In the genomic region with DNA sequence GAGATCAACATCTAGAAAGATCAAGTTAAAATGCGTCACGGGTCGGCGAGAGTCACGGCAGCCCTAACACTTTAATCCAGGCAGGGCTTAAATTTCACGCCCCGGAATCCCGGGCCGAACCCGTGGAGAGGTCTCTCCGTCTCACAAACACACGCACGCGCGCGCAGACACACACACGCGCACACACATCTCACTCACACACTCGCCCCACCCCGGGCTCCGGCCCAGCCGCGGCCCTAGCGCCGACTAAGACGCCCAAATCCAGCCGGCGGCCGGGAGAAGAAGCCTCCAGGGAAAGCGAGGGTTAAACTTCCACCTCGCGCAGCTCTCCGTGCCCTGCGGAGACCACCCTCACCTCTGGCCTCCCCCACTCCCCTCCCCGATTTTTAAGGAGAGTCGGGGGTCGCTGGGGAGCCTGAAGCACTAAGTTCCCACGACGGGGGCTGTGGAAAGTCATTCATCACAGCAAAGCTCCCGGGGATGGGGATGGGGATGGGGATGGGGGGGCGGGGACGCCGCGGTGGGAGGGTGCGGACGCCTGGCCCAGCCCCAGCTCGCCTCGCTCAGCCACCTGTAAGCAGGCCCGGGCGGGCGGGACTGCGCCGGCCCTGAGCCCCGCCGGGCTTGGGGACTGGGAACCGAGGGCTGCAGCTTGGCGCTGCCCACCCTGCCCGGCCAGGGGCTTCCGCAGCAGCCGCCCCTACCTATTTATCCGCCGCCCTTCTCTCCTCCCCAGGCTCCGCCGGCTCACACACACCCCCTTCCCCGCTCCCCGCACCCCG, we compare ENCODE assay signal across 8 cellular contexts. TPM values are rescaled to one million over a fixed set of nuclear protein-coding genes. Genes with fewer than 3 reads are reported as not detected.
DNase-seq lines count a peak whose midpoint lies in the region; ATAC-seq, FAIRE-seq and TF ChIP-seq lines count a peak whose summit lies in the region.

No MANE protein-coding gene starts in this region.

- CTCF ChIA-PET in CD4-positive, alpha-beta memory T cell (lab: Charles Lee; ENCODE audit: partially characterized antibody), result no interaction called here

- no peak overlapping the region for H3K4me3 ChIP-seq in CD4-positive, alpha-beta memory T cell (ENCODE audit: low read length in 2 of 2)
- H3K4me3 ChIP-seq in Karpas-422 (ENCODE audit: low read length) (peak overlapping the region; percentile 79), astrocyte (ENCODE audit: insufficient read depth, low read depth, low read length) (peak overlapping the region; percentile 74), psoas muscle (peak overlapping the region; percentile 94)

- H3K79me2 ChIP-seq in Karpas-422 (ENCODE audit: low read length) (no peaks in the 10 kb centered on the region), astrocyte (ENCODE audit: insufficient read depth, low read length) (peaks cover 57% of the 10 kb centered on the region)

- no peaks in the 10 kb centered on the region for H3K9me3 ChIP-seq in CD4-positive, alpha-beta memory T cell (ENCODE audit: control insufficient read depth in 1 of 2, low read length in 2 of 2)
- H3K9me3 ChIP-seq in Karpas-422 (ENCODE audit: low read length) (no peaks in the 10 kb centered on the region), astrocyte (ENCODE audit: insufficient read depth, low read depth, low read length) (no peaks in the 10 kb centered on the region), psoas muscle (no peaks in the 10 kb centered on the region)

- H2AFZ ChIP-seq in Karpas-422 (ENCODE audit: low read length) (no peak overlapping the region), astrocyte (ENCODE audit: low read depth, low read length) (no peak overlapping the region)

- H3K27me3 Mint-ChIP-seq in CD4-positive, alpha-beta memory T cell, result peaks cover 21 to 25% of the 10 kb centered on the region in 2 donors
- no peaks in the 10 kb centered on the region for H3K27me3 Mint-ChIP-seq in astrocyte (ENCODE audit: low read depth, unreplicated experiment)

- DNase-seq in CD4-positive, alpha-beta memory T cell, result peak in 1 of 5 donors; percentile 37
- DNase-seq in Karpas-422, result no peak
- peak; percentile 62 for DNase-seq in astrocyte (ENCODE audit: low read depth)
- peak; percentile 22 to 61 for DNase-seq in hippocampal formation (lab: John Stamatoyannopoulos, UW)
- DNase-seq in psoas muscle, result peak; percentile 80 to 86
- DNase-seq in iPS-NIHi11 (ENCODE audit: low spot score), result no peak
- no peak for DNase-seq in foreskin melanocyte

- H3K4me1 Mint-ChIP-seq in CD4-positive, alpha-beta memory T cell, result peaks cover 8 to 22% (median 16%) of the 10 kb centered on the region in 4 donors
- H3K4me1 Mint-ChIP-seq in astrocyte (ENCODE audit: low read depth, unreplicated experiment), result peaks cover 17% of the 10 kb centered on the region

- H3K27ac Mint-ChIP-seq in CD4-positive, alpha-beta memory T cell, result peak overlapping the region in 1 of 7 donors; percentile 42
- peak overlapping the region; percentile 62 for H3K27ac Mint-ChIP-seq in astrocyte (ENCODE audit: unreplicated experiment)

- TF ChIP-seq CTCF in astrocyte (IDR thresholded peaks at IDR 0.05; ENCODE audit: insufficient read depth, low read depth, low read length) (no peak), psoas muscle (IDR thresholded peaks at IDR 0.05) (no peak)

- peak overlapping the region; percentile 64 to 87 (median 78) for H3K4me3 Mint-ChIP-seq in CD4-positive, alpha-beta memory T cell
- peak overlapping the region; percentile 92 for H3K4me3 Mint-ChIP-seq in astrocyte (ENCODE audit: unreplicated experiment)

- peak overlapping the region; percentile 70 for H3K9ac ChIP-seq in Karpas-422 (ENCODE audit: low read length)
- peak overlapping the region; percentile 79 for H3K9ac ChIP-seq in astrocyte (ENCODE audit: low read length)

- no peaks in the 10 kb centered on the region for H3K36me3 Mint-ChIP-seq in CD4-positive, alpha-beta memory T cell
- H3K36me3 Mint-ChIP-seq in astrocyte (ENCODE audit: low read depth, unreplicated experiment), result peaks cover 3% of the 10 kb centered on the region

- H3K9me3 Mint-ChIP-seq in CD4-positive, alpha-beta memory T cell, result no peaks in the 10 kb centered on the region
- H3K9me3 Mint-ChIP-seq in astrocyte (ENCODE audit: unreplicated experiment), result no peaks in the 10 kb centered on the region

- FAIRE-seq in astrocyte (lab: Jason Lieb, UNC), result no peak

- no peak overlapping the region for H3K27ac ChIP-seq in CD4-positive, alpha-beta memory T cell (ENCODE audit: low read depth, low read length)
- H3K27ac ChIP-seq in Karpas-422 (ENCODE audit: low read length) (no peak overlapping the region), astrocyte (ENCODE audit: low read depth, low read length) (peak overlapping the region; percentile 53), psoas muscle (peak overlapping the region; percentile 92)

- peak overlapping the region; percentile 92 for H3K4me2 ChIP-seq in Karpas-422 (ENCODE audit: low read depth, low read length, poor library complexity, severe bottlenecking)
- H3K4me2 ChIP-seq in astrocyte (ENCODE audit: low read length), result peak overlapping the region; percentile 89

- peaks cover 8% of the 10 kb centered on the region for H3K27me3 ChIP-seq in CD4-positive, alpha-beta memory T cell (ENCODE audit: insufficient read depth, low read length)
- no peaks in the 10 kb centered on the region for H3K27me3 ChIP-seq in Karpas-422 (ENCODE audit: low read length)
- H3K27me3 ChIP-seq in astrocyte (ENCODE audit: insufficient read depth, low read length), result peaks cover 15% of the 10 kb centered on the region
- H3K27me3 ChIP-seq in psoas muscle (ENCODE audit: insufficient read depth in 3 of 3, low read length in 2 of 3), result peaks cover 0 to 8% (median 2%) of the 10 kb centered on the region in 3 donors

- POLR2A ChIA-PET in CD4-positive, alpha-beta memory T cell (lab: Charles Lee; ENCODE audit: partially characterized antibody), result interaction anchor here (1.6 kb wide), 1 partner anchor 156 kb away, joined by 5 read pairs; no protein-coding TSS in a partner anchor

- peaks cover 25% of the 10 kb centered on the region for H3K4me1 ChIP-seq in CD4-positive, alpha-beta memory T cell (ENCODE audit: insufficient read depth, low read length)
- peaks cover 28% of the 10 kb centered on the region for H3K4me1 ChIP-seq in Karpas-422 (ENCODE audit: low read length)
- peaks cover 50% of the 10 kb centered on the region for H3K4me1 ChIP-seq in astrocyte (ENCODE audit: insufficient read depth, low read length)
- peaks cover 44% of the 10 kb centered on the region for H3K4me1 ChIP-seq in psoas muscle

- 0 to 1% (median 1%) methylated on average over 42 to 67 of the region's 67 CpGs for WGBS in psoas muscle, 3 donors

- no peaks in the 10 kb centered on the region for H3K36me3 ChIP-seq in CD4-positive, alpha-beta memory T cell (ENCODE audit: insufficient read depth, low read length)
- no peaks in the 10 kb centered on the region for H3K36me3 ChIP-seq in Karpas-422 (ENCODE audit: insufficient read depth, low read length)
- no peaks in the 10 kb centered on the region for H3K36me3 ChIP-seq in astrocyte (ENCODE audit: insufficient read depth, low read length)
- no peaks in the 10 kb centered on the region for H3K36me3 ChIP-seq in psoas muscle (ENCODE audit: insufficient read depth in 1 of 2, low read depth in 1 of 2)

- H4K20me1 ChIP-seq in Karpas-422 (ENCODE audit: insufficient read depth, low read depth, low read length) (peaks cover 20% of the 10 kb centered on the region; the same call in 1 of the 2 replicates), astrocyte (ENCODE audit: insufficient read depth, low read length) (peaks cover 34% of the 10 kb centered on the region)

- H3K9me2 ChIP-seq in Karpas-422 (replicated peaks; ENCODE audit: insufficient read depth, low read length), result no peaks in the 10 kb centered on the region

- intact Hi-C loops in CD4-positive, alpha-beta memory T cell (cut with micrococcal nuclease), result loop anchor here (5.0 kb wide), 1 partner anchor 186 kb away; no protein-coding TSS in a partner anchor
- intact Hi-C loops in psoas muscle (cut with DNase I), result loop anchor here (2.0 to 5.0 kb wide), 3 partner anchors 45 to 186 kb away; no protein-coding TSS in a partner anchor

- ATAC-seq in psoas muscle (peak; percentile 23 to 54 (median 49)), HG02678 (IDR thresholded peaks at IDR 0.05; ENCODE audit: unreplicated experiment) (no peak)

RNA-seq across cellular contexts. Expression of gene PDGFA, which starts 1.6 kb away (rescaled TPM):
- total RNA-seq in CD4-positive, alpha-beta memory T cell, result under 1 TPM in 1 of 2 experiments, not detected in 1; 0.20 TPM
- polyA plus RNA-seq in CD4-positive, alpha-beta memory T cell, result not detected
- total RNA-seq in Karpas-422 (2014; rRNA removed; shearing (Covaris generic); ENCODE audit: low replicate concordance), result 0.54 and 0.56 TPM in 2 replicates
- 47.1 and 52.9 TPM in 2 replicates for total RNA-seq in astrocyte
- 10 to 100 TPM; 13.9 to 30.4 (median 19.2) TPM for total RNA-seq in psoas muscle
- polyA plus RNA-seq in psoas muscle, result 10 to 100 TPM in 2 of 3 donors, 1 to 10 TPM in 1; 9.1 to 24.4 (median 15.3) TPM

Comparison
In these comparisons a context has a peak if more than half of its experiments do, and no peak if none do; other contexts are left out.
1. DNase-seq: peak in astrocyte (single experiment), hippocampal formation (2 of 2) and psoas muscle (2 of 2); none in Karpas-422 (single experiment), iPS-NIHi11 (single experiment) and foreskin melanocyte (single experiment).
2. H3K27ac ChIP-seq: peak in astrocyte (single experiment) and psoas muscle (single experiment); none in CD4-positive, alpha-beta memory T cell (single experiment) and Karpas-422 (single experiment).
3. H3K4me3 ChIP-seq: peak in Karpas-422 (single experiment), astrocyte (single experiment) and psoas muscle (single experiment); none in CD4-positive, alpha-beta memory T cell (0 of 2).